In genomic region chr6:13226071-13226470, GRCh38 we compare ENCODE assay signal across 26 cellular contexts.
DNase-seq lines count a peak whose midpoint lies in the region; ATAC-seq and TF ChIP-seq lines count a peak whose summit lies in the region.
"Had no signal": no experiment of that assay in that cellular context is flagged by ENCODE, and none has a peak within 500 bp of the region (broad histone marks: within the 10 kb centered on the region; RNA-seq: fewer than 3 reads in every experiment).

No MANE protein-coding gene starts in this region.

- POLR2A ChIA-PET in SK-N-SH (lab: Yijun Ruan, JAX): no interaction called here

- no peak overlapping the region for H3K4me2 ChIP-seq in SK-N-SH
- H3K4me2 ChIP-seq: A549, BLaER1 had no signal

- H3K4me1 Mint-ChIP-seq in type B pancreatic cell (ENCODE audit: unreplicated experiment): no peaks in the 10 kb centered on the region

- CTCF ChIA-PET in SK-N-SH (lab: Yijun Ruan, JAX): interaction anchor here (1.4 kb wide), 1 partner anchor 11 kb away, joined by 4 read pairs; no protein-coding TSS in a partner anchor

- no peak for TF ChIP-seq CTCF in SK-N-SH (IDR thresholded peaks at IDR 0.05)
- TF ChIP-seq CTCF in tibial artery (IDR thresholded peaks at IDR 0.05): no peak
- no peak for TF ChIP-seq CTCF in type B pancreatic cell (conservative IDR thresholded peaks at IDR 0.05)

- H3F3A ChIP-seq in SK-N-SH (replicated peaks; ENCODE audit: insufficient read depth): no peaks in the 10 kb centered on the region

- no peaks in the 10 kb centered on the region for H3K27me3 Mint-ChIP-seq in type B pancreatic cell

- intact Hi-C loops in tibial artery (cut with DNase I; ENCODE audit: low total_unique reads): no loop called here
- intact Hi-C loops in left cardiac atrium (cut with DNase I): no loop called here

- H3K4me1 ChIP-seq in SK-N-SH (ENCODE audit: control insufficient read depth in 1 of 2, insufficient read depth in 2 of 2, low read depth in 1 of 2, low read length in 1 of 2) (no peaks in the 10 kb centered on the region), tibial artery (peaks cover 0 to 8% (median 7%) of the 10 kb centered on the region in 4 donors)
- H3K4me1 ChIP-seq: A549, BE2C had no signal

- no peak overlapping the region for H2AFZ ChIP-seq in SK-N-SH (ENCODE audit: low read depth)

- H3K9me3 ChIP-seq in SK-N-SH: no peaks in the 10 kb centered on the region
- no peaks in the 10 kb centered on the region for H3K9me3 ChIP-seq in tibial artery
- H3K9me3 ChIP-seq: A549, BE2C, BLaER1 had no signal

- TF ChIP-seq RAD21 in SK-N-SH (IDR thresholded peaks at IDR 0.05; ENCODE audit: low read length): no peak

- H3K36me3 Mint-ChIP-seq in type B pancreatic cell: peaks cover 3% of the 10 kb centered on the region
- H3K36me3 Mint-ChIP-seq: CD14-positive monocyte; CD4-positive, alpha-beta memory T cell; CD8-positive, alpha-beta memory T cell had no signal

- 69% methylated on average over 2 of the region's 2 CpGs for WGBS in SK-N-SH (ENCODE audit: low lambda C conversion rate)

- no peak overlapping the region for H3K27ac Mint-ChIP-seq in type B pancreatic cell
- H3K27ac Mint-ChIP-seq: CD14-positive monocyte; CD4-positive, alpha-beta memory T cell; CD4-positive, CD25-positive, alpha-beta regulatory T cell had no signal

- H3K36me3 ChIP-seq in SK-N-SH (replicated peaks in 1 of 2; ENCODE audit: control insufficient read depth in 1 of 2, insufficient read depth in 2 of 2, low read length in 1 of 2): no peaks in the 10 kb centered on the region
- H3K36me3 ChIP-seq in tibial artery: peaks cover 9 to 20% (median 15%) of the 10 kb centered on the region in 3 donors
- H3K36me3 ChIP-seq: BE2C, BLaER1 had no signal

- H3K79me2 ChIP-seq in SK-N-SH (ENCODE audit: insufficient read depth): no peaks in the 10 kb centered on the region

- no peak overlapping the region for H3K9ac ChIP-seq in SK-N-SH
- H3K9ac ChIP-seq: BLaER1 had no signal

- H3K4me3 ChIP-seq in SK-N-SH (ENCODE audit: low read depth in 2 of 2, low read length in 1 of 2): no peak overlapping the region
- H3K4me3 ChIP-seq in tibial artery: no peak overlapping the region
- H3K4me3 ChIP-seq: A549, BLaER1, GM12878 had no signal

- H3K4me3 Mint-ChIP-seq in type B pancreatic cell: no peak overlapping the region
- H3K4me3 Mint-ChIP-seq: CD14-positive monocyte; CD4-positive, alpha-beta memory T cell; CD4-positive, CD25-positive, alpha-beta regulatory T cell; CD8-positive, alpha-beta memory T cell had no signal

- H4K20me1 ChIP-seq in SK-N-SH (ENCODE audit: insufficient read depth): no peaks in the 10 kb centered on the region
- H4K20me1 ChIP-seq: BLaER1 had no signal

- ATAC-seq in SK-N-SH treated with all-trans-retinoic acid at 6 μM for 48 hours (no peak), left cardiac atrium (no peak)
- ATAC-seq: A549, GM12878 had no signal

- TF ChIP-seq EP300 in SK-N-SH (IDR thresholded peaks at IDR 0.05; ENCODE audit: borderline replicate concordance in 1 of 2, low read depth in 1 of 2, low read length in 1 of 2): no peak

- no peak overlapping the region for H3K27ac ChIP-seq in SK-N-SH (ENCODE audit: low read depth in 2 of 2, low read length in 1 of 2)
- H3K27ac ChIP-seq in tibial artery: no peak overlapping the region
- H3K27ac ChIP-seq: 22Rv1, A549, BLaER1 had no signal

- no peaks in the 10 kb centered on the region for H3K9me3 Mint-ChIP-seq in type B pancreatic cell
- H3K9me3 Mint-ChIP-seq: CD4-positive, alpha-beta memory T cell; CD8-positive, alpha-beta memory T cell had no signal

- H3K27me3 ChIP-seq in SK-N-SH (ENCODE audit: insufficient read depth) (no peaks in the 10 kb centered on the region), tibial artery (no peaks in the 10 kb centered on the region)
- H3K27me3 ChIP-seq: BE2C, BLaER1 had no signal

- DNase-seq in SK-N-SH (no peak), dermis microvascular lymphatic vessel endothelial cell (ENCODE audit: low read depth in 2 of 2) (peak; percentile 54 to 72), lung microvascular endothelial cell (ENCODE audit: low read depth in 2 of 2) (peak; percentile 69 to 79), tibial artery (no peak), type B pancreatic cell (ENCODE audit: extremely low spot score, unreplicated experiment) (no peak), left cardiac atrium (no peak)
- DNase-seq: ACHN; BE2C; C1 segment of cervical spinal cord; CD4-positive, alpha-beta memory T cell; CD4-positive, CD25-positive, alpha-beta regulatory T cell; CD8-positive, alpha-beta memory T cell; COR-L47; DMS 273 treated with DMSO at 0.1 percent for 48 hours; DMS153; DMS53; DMS79; DND-41; EL; GDM1 had no signal

- H3K9me2 ChIP-seq in SK-N-SH: no peaks in the 10 kb centered on the region

TF ChIP-seq in SK-N-SH treated with all-trans-retinoic acid at 6 μM for 48 hours, 23 proteins besides CTCF, POLR2A, EP300 and RAD21:
- TF ChIP-seq ISL1 (CRISPR knock-in tag; IDR thresholded peaks at IDR 0.05) (peak; percentile 29), TCF4 (CRISPR knock-in tag; IDR thresholded peaks at IDR 0.05; ENCODE audit: borderline replicate concordance) (no peak), TOX (CRISPR knock-in tag; IDR thresholded peaks at IDR 0.05; ENCODE audit: borderline replicate concordance) (no peak), RARB (CRISPR knock-in tag; IDR thresholded peaks at IDR 0.05) (no peak)

TF ChIP-seq in SK-N-SH, 30 proteins besides CTCF, POLR2A, EP300 and RAD21:
- TF ChIP-seq REST (IDR thresholded peaks at IDR 0.05; ENCODE audit: low read depth, low read length): no peak
- no peak for TF ChIP-seq SMC3 (IDR thresholded peaks at IDR 0.05; ENCODE audit: low read depth, low read length)
- no peak for TF ChIP-seq MEF2A (IDR thresholded peaks at IDR 0.05; ENCODE audit: borderline replicate concordance, low read depth)
- no peak for TF ChIP-seq TEAD4 (IDR thresholded peaks at IDR 0.05; ENCODE audit: borderline replicate concordance, insufficient read depth)
- no peak for TF ChIP-seq MXI1 (IDR thresholded peaks at IDR 0.05; ENCODE audit: low read depth, low read length)
- TF ChIP-seq RXRA (IDR thresholded peaks at IDR 0.05; ENCODE audit: borderline replicate concordance, low read depth): no peak
- TF ChIP-seq ELF1 (IDR thresholded peaks at IDR 0.05): no peak
- TF ChIP-seq, protein P1, sequence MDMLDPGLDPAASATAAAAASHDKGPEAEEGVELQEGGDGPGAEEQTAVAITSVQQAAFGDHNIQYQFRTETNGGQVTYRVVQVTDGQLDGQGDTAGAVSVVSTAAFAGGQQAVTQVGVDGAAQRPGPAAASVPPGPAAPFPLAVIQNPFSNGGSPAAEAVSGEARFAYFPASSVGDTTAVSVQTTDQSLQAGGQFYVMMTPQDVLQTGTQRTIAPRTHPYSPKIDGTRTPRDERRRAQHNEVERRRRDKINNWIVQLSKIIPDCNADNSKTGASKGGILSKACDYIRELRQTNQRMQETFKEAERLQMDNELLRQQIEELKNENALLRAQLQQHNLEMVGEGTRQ (IDR thresholded peaks at IDR 0.05; ENCODE audit: borderline replicate concordance, low read depth, low read length): no peak
- TF ChIP-seq FOSL2 (IDR thresholded peaks at IDR 0.05; ENCODE audit: borderline replicate concordance, low read depth): no peak
- no peak for TF ChIP-seq POLR2AphosphoS5 (IDR thresholded peaks at IDR 0.05; ENCODE audit: low read depth, low read length)
- TF ChIP-seq NRF1 (IDR thresholded peaks at IDR 0.05; ENCODE audit: low read depth, low read length): no peak
- no peak for TF ChIP-seq RFX5 (IDR thresholded peaks at IDR 0.05; ENCODE audit: low read length)
- no peak for TF ChIP-seq TCF12 (IDR thresholded peaks at IDR 0.05)
- TF ChIP-seq JUND (IDR thresholded peaks at IDR 0.05): no peak
- no peak for TF ChIP-seq EZH2phosphoT487 (IDR thresholded peaks at IDR 0.05; ENCODE audit: borderline replicate concordance, low read depth)

Comparison
In these comparisons a context has a peak if more than half of its experiments do, and no peak if none do; other contexts are left out.
1. DNase-seq: peak in dermis microvascular lymphatic vessel endothelial cell (2 of 2) and lung microvascular endothelial cell (2 of 2); none in SK-N-SH (single experiment), tibial artery (0 of 2), type B pancreatic cell (single experiment) and left cardiac atrium (single experiment).